ENCODE assay signal across 22 cellular contexts in the genomic region with DNA sequence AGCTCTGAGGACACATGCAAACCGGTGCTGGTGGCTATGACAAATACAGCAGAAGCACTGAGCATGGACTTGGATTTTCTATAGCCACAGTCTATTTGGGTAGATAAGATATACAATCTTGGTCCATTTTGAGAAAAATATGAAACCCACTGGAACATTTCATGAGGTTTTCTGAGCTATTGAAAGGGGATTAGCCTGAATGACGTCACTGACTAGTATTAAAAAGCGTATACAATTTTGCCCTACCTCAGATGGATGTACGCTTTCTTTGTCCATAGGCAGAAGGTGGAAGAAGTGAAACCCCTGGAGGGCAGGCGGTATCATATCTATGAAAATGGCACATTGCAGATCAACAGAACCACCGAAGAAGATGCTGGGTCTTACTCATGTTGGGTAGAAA.
"Had no signal": no experiment of that assay in that cellular context is flagged by ENCODE, and none has a peak within 500 bp of the region (broad histone marks: within the 10 kb centered on the region; RNA-seq: fewer than 3 reads in every experiment).

No MANE protein-coding gene starts in this region.

- H3K9ac ChIP-seq: SK-N-SH had no signal

- DNase-seq: KBM-7, MM.1S, NCI-H1092 treated with DMSO at 0.1 percent for 48 hours, NCI-H1436, NCI-H187, NCI-H2029, NCI-H2081 treated with DMSO at 0.1 percent for 48 hours, NCI-H2171, NCI-H226, NCI-H446, NCI-H510A, NCI-H524 treated with DMSO at 0.1 percent for 48 hours, NCI-H69, NCI-H774, PC-3, SHP77, SK-N-SH, SW 1271 had no signal

- H3K9me2 ChIP-seq: SK-N-SH had no signal

- H3K9me3 ChIP-seq: SK-N-SH had no signal

- H3K27ac ChIP-seq: HL-60, RWPE1 had no signal

- H3K4me2 ChIP-seq: SK-N-SH had no signal

- ATAC-seq: Panc1, PC-3 had no signal

- FAIRE-seq: HTR-8/SVneo had no signal
